Comparison of ENCODE assay signal across 1 cellular context in the genomic region with DNA sequence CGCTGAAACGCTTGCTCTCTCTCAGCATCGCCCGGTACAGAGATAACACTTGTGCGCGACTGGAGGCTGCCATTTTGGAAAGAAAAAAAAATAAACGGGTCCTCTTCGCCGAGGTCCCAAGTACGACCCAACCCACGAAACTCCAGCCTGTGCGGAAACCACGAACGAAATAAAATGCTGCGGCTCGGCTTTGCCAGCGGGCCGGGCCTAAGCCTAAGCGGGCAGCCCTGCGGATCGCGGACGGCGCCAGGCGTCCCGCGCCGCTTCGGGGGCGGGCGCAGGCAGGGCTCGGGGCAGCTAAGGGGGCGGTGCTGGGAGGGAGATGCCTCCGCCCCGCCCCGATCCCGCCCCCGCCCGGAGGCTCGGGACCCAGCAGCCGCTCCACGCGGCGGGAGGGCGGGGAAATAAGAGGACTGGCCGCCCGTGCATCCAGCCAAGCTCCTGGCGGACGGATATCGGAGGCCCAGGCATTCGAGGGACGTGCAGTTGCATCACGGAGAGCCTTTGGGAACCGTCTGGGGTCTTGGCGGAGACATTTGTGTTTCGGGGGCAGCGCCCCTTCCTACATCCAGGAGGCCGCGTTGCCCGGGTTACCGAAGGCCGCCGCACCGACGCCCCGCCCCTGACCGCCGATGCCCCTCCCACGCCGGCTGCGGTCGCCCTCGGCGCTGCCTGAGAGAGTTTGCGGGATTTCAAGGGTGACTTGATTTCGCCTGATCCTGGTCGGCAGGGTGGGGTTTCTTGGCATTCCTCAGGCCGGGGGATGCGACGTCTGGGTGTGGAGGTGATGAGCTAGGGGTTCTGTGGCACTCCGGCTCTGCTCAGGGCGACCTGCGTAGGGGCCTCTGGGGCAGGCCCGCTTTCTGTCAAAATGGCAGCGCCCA.
TF ChIP-seq lines count a peak whose summit lies in the region.

A gene (plus strand): TSS at position 853 of the 884 bp plus-strand sequence.
A gene (minus strand): TSS at position 290 of the 884 bp plus-strand sequence. CDS start 217 bp downstream, at position 73.

TF ChIP-seq in IMR-90, 13 proteins besides CTCF, POLR2A, EP300 and RAD21 (continued from another document):
- TF ChIP-seq, protein P1, sequence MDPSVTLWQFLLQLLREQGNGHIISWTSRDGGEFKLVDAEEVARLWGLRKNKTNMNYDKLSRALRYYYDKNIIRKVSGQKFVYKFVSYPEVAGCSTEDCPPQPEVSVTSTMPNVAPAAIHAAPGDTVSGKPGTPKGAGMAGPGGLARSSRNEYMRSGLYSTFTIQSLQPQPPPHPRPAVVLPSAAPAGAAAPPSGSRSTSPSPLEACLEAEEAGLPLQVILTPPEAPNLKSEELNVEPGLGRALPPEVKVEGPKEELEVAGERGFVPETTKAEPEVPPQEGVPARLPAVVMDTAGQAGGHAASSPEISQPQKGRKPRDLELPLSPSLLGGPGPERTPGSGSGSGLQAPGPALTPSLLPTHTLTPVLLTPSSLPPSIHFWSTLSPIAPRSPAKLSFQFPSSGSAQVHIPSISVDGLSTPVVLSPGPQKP (IDR thresholded peaks at IDR 0.05; ENCODE audit: borderline replicate concordance, low read depth, low read length), result no peak
- TF ChIP-seq FOS (IDR thresholded peaks at IDR 0.05; ENCODE audit: low read depth, low read length), result no peak
- TF ChIP-seq RCOR1 (IDR thresholded peaks at IDR 0.05; ENCODE audit: insufficient replicate concordance, low read length), result no peak
- 0 out of 2 replicates have a peak, but pooled peaks have one; percentile 15 for TF ChIP-seq SMC3 (IDR thresholded peaks at IDR 0.05; ENCODE audit: low read depth, low read length)
- no peak for TF ChIP-seq CHD1 (IDR thresholded peaks at IDR 0.05; ENCODE audit: low read depth, low read length)
- no peak for TF ChIP-seq CEBPB (IDR thresholded peaks at IDR 0.05; ENCODE audit: low read depth, low read length)
- peak; percentile 59; the same call in 1 of the 2 replicates for TF ChIP-seq MAZ (IDR thresholded peaks at IDR 0.05; ENCODE audit: borderline replicate concordance, low read depth, low read length)
